ENCODE assay signal across 10 cellular contexts in the genomic region with DNA sequence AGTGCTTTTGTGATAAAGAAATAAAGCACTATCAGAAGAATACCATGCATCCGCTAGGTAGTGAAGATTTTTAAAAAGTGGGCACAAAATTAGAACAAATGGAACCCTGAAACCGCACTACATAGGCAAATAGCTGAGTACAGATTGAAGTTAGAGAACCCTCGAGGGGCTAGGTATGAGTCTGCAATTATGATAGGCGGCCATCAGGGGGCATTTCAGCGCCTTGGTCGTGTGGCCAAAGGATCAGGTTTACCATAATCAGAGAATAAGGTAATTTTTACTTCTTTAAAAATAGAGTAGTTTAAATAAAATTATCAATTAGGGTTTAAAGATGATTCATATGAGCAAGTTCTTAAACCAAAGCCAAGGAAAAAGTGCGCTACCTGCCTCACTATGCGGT.
DNase-seq lines count a peak whose midpoint lies in the region; ATAC-seq, FAIRE-seq and TF ChIP-seq lines count a peak whose summit lies in the region.
"Had no signal": no experiment of that assay in that cellular context is flagged by ENCODE, and none has a peak within 500 bp of the region (broad histone marks: within the 10 kb centered on the region; RNA-seq: fewer than 3 reads in every experiment).

No MANE protein-coding gene starts in this region.

- H4K91ac ChIP-seq in neuronal stem cell (ENCODE audit: low read depth, low read length, poor library complexity): no peak overlapping the region

- H3K79me1 ChIP-seq in neuronal stem cell (ENCODE audit: low read depth, low read length): no peaks in the 10 kb centered on the region

- no peaks in the 10 kb centered on the region for H3K4me1 ChIP-seq in kidney (ENCODE audit: control insufficient read depth in 1 of 2, insufficient read depth in 1 of 2, low read depth in 1 of 2, low read length in 2 of 2)
- H3K4me1 ChIP-seq in neuronal stem cell (ENCODE audit: control insufficient read depth in 2 of 2, insufficient read depth in 1 of 2, low read depth in 1 of 2, low read length in 2 of 2): no peaks in the 10 kb centered on the region

- H2AFZ ChIP-seq in neuronal stem cell (ENCODE audit: low read length): no peak overlapping the region

- no CpG with 5 or more reads among the region's 8 CpGs for WGBS in neuronal stem cell (ENCODE audit: extremely low coverage in 2 of 2, insufficient read length in 2 of 2, insufficient replicate concordance in 1 of 2), 2 donors

- no peak overlapping the region for H2BK120ac ChIP-seq in neuronal stem cell (ENCODE audit: low read depth, low read length)

- POLR2A ChIA-PET in WTC11 (lab: Charles Lee): no interaction called here

- H3K27ac ChIP-seq in kidney (ENCODE audit: low read depth in 2 of 2, low read length in 2 of 2) (no peak overlapping the region), neuronal stem cell (replicated peaks; ENCODE audit: low read length) (no peak overlapping the region)

- H3K9me3 Mint-ChIP-seq in WTC11: no peaks in the 10 kb centered on the region

- no peak overlapping the region for H3K4me3 Mint-ChIP-seq in WTC11

- H4K8ac ChIP-seq in neuronal stem cell (ENCODE audit: low read depth, low read length): no peak overlapping the region

- no peak overlapping the region for H3K18ac ChIP-seq in neuronal stem cell (ENCODE audit: low read length)

- no peak overlapping the region for H2AK5ac ChIP-seq in neuronal stem cell (ENCODE audit: low read depth, low read length)

- TF ChIP-seq CTCF in WTC11 (IDR thresholded peaks at IDR 0.05) (peak; percentile 59), kidney (IDR thresholded peaks at IDR 0.05; ENCODE audit: borderline replicate concordance, extremely low read depth, insufficient read depth) (peak; percentile 26)

- H3K27me3 Mint-ChIP-seq in WTC11 (ENCODE audit: low read depth): no peaks in the 10 kb centered on the region

- intact Hi-C loops in kidney (cut with DNase I): no loop called here

- no peak overlapping the region for H3K4me2 ChIP-seq in neuronal stem cell (ENCODE audit: insufficient read depth, low read length, poor library complexity, severe bottlenecking)

- H2BK5ac ChIP-seq in neuronal stem cell (ENCODE audit: low read length): no peak overlapping the region

- H3K36me3 Mint-ChIP-seq in WTC11: no peaks in the 10 kb centered on the region

- no peaks in the 10 kb centered on the region for H3K4me1 Mint-ChIP-seq in WTC11

- H3K4ac ChIP-seq in neuronal stem cell (ENCODE audit: low read length): no peak overlapping the region

- H3K27ac Mint-ChIP-seq in WTC11: no peak overlapping the region

- H3K4me3 ChIP-seq in kidney (ENCODE audit: low read length in 2 of 2) (no peak overlapping the region), neuronal stem cell (ENCODE audit: low read length in 2 of 2) (no peak overlapping the region)
- H3K4me3 ChIP-seq: heart left ventricle, tibial nerve had no signal

- H3K23ac ChIP-seq in neuronal stem cell (ENCODE audit: low read depth, low read length, poor library complexity): no peak overlapping the region

- no peak overlapping the region for H2BK12ac ChIP-seq in neuronal stem cell (ENCODE audit: low read length)

- H3K36me3 ChIP-seq in kidney (ENCODE audit: control insufficient read depth in 1 of 2, insufficient read depth in 2 of 2, low read length in 2 of 2): no peaks in the 10 kb centered on the region
- H3K36me3 ChIP-seq in neuronal stem cell (replicated peaks in 1 of 2; ENCODE audit: control insufficient read depth in 2 of 2, insufficient read depth in 2 of 2, low read length in 2 of 2): no peaks in the 10 kb centered on the region
- H3K36me3 ChIP-seq: heart left ventricle, tibial nerve had no signal

- H3K27me3 ChIP-seq in neuronal stem cell (ENCODE audit: control insufficient read depth in 3 of 3, insufficient read depth in 3 of 3, low read depth in 1 of 3, low read length in 3 of 3): peaks cover 0 to 5% (median 0%) of the 10 kb centered on the region in 3 experiments
- H3K27me3 ChIP-seq: heart left ventricle, tibial nerve had no signal

- H2BK15ac ChIP-seq in neuronal stem cell (ENCODE audit: low read length): no peak overlapping the region

- no peaks in the 10 kb centered on the region for H3K9me3 ChIP-seq in kidney (ENCODE audit: control insufficient read depth in 1 of 2, low read length in 2 of 2)
- H3K9me3 ChIP-seq in neuronal stem cell (replicated peaks in 1 of 2; ENCODE audit: control insufficient read depth in 2 of 2, insufficient read depth in 1 of 2, low read depth in 1 of 2, low read length in 2 of 2): no peaks in the 10 kb centered on the region
- H3K9me3 ChIP-seq: heart left ventricle, tibial nerve had no signal

- H3K14ac ChIP-seq in neuronal stem cell (ENCODE audit: low read length): no peak overlapping the region

- H3K9ac ChIP-seq in kidney (ENCODE audit: low read length in 2 of 2): no peak overlapping the region
- H3K9ac ChIP-seq in neuronal stem cell (ENCODE audit: low read depth, low read length, poor library complexity): no peak overlapping the region

- peak; percentile 2 to 10 for DNase-seq in AML-193 (lab: John Stamatoyannopoulos, UW)
- peak; percentile 7 for DNase-seq in GM19240 (ENCODE audit: insufficient read length, low spot score)
- DNase-seq in WTC11 (ENCODE audit: low spot score): peak; percentile 41
- no peak for DNase-seq in kidney
- DNase-seq in neuronal stem cell (ENCODE audit: low spot score): no peak
- DNase-seq in NCI-H1105 (lab: John Stamatoyannopoulos, UW): no peak
- DNase-seq: heart left ventricle had no signal

- peak; percentile 67; the same call in 1 of the 2 replicates for ATAC-seq in WTC11
- ATAC-seq in HG02938 (IDR thresholded peaks at IDR 0.05; ENCODE audit: unreplicated experiment): no peak
- ATAC-seq in GM21786 (IDR thresholded peaks at IDR 0.05; ENCODE audit: unreplicated experiment): no peak
- ATAC-seq: heart left ventricle had no signal

- CTCF ChIA-PET in WTC11 (lab: Charles Lee): interaction anchor here (0.8 to 4.3 kb wide), 10 partner anchors 9 to 609 kb away, joined by 3 to 32 read pairs (median 5); no protein-coding TSS in a partner anchor

- FAIRE-seq in kidney (lab: Jason Lieb, UNC): no peak

TF ChIP-seq in WTC11, 78 proteins besides CTCF, POLR2A, EP300 and RAD21 (continues in another document):
- no peak for TF ChIP-seq TCF7 (CRISPR knock-in tag; IDR thresholded peaks at IDR 0.05; ENCODE audit: low read depth)
- no peak for TF ChIP-seq SMAD4 (CRISPR knock-in tag; IDR thresholded peaks at IDR 0.05)
- TF ChIP-seq TEAD1 (CRISPR knock-in tag; IDR thresholded peaks at IDR 0.05): no peak
- TF ChIP-seq, protein P1, sequence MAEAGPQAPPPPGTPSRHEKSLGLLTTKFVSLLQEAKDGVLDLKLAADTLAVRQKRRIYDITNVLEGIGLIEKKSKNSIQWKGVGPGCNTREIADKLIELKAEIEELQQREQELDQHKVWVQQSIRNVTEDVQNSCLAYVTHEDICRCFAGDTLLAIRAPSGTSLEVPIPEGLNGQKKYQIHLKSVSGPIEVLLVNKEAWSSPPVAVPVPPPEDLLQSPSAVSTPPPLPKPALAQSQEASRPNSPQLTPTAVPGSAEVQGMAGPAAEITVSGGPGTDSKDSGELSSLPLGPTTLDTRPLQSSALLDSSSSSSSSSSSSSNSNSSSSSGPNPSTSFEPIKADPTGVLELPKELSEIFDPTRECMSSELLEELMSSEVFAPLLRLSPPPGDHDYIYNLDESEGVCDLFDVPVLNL (CRISPR knock-in tag; IDR thresholded peaks at IDR 0.05; ENCODE audit: borderline replicate concordance, low read depth): no peak
- TF ChIP-seq GRHL2 (CRISPR knock-in tag; IDR thresholded peaks at IDR 0.05; ENCODE audit: insufficient replicate concordance, severe bottlenecking): no peak
- no peak for TF ChIP-seq KAT7 (CRISPR knock-in tag; IDR thresholded peaks at IDR 0.05; ENCODE audit: borderline replicate concordance)
- TF ChIP-seq, protein P2, sequence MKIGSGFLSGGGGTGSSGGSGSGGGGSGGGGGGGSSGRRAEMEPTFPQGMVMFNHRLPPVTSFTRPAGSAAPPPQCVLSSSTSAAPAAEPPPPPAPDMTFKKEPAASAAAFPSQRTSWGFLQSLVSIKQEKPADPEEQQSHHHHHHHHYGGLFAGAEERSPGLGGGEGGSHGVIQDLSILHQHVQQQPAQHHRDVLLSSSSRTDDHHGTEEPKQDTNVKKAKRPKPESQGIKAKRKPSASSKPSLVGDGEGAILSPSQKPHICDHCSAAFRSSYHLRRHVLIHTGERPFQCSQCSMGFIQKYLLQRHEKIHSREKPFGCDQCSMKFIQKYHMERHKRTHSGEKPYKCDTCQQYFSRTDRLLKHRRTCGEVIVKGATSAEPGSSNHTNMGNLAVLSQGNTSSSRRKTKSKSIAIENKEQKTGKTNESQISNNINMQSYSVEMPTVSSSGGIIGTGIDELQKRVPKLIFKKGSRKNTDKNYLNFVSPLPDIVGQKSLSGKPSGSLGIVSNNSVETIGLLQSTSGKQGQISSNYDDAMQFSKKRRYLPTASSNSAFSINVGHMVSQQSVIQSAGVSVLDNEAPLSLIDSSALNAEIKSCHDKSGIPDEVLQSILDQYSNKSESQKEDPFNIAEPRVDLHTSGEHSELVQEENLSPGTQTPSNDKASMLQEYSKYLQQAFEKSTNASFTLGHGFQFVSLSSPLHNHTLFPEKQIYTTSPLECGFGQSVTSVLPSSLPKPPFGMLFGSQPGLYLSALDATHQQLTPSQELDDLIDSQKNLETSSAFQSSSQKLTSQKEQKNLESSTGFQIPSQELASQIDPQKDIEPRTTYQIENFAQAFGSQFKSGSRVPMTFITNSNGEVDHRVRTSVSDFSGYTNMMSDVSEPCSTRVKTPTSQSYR (CRISPR knock-in tag; IDR thresholded peaks at IDR 0.05): no peak
- TF ChIP-seq, protein P3, sequence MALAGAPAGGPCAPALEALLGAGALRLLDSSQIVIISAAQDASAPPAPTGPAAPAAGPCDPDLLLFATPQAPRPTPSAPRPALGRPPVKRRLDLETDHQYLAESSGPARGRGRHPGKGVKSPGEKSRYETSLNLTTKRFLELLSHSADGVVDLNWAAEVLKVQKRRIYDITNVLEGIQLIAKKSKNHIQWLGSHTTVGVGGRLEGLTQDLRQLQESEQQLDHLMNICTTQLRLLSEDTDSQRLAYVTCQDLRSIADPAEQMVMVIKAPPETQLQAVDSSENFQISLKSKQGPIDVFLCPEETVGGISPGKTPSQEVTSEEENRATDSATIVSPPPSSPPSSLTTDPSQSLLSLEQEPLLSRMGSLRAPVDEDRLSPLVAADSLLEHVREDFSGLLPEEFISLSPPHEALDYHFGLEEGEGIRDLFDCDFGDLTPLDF (CRISPR knock-in tag; IDR thresholded peaks at IDR 0.05): no peak
- TF ChIP-seq MYBL2 (CRISPR knock-in tag; IDR thresholded peaks at IDR 0.05): no peak
- no peak for TF ChIP-seq TP53 (CRISPR knock-in tag; IDR thresholded peaks at IDR 0.05)
- TF ChIP-seq SP1 (CRISPR knock-in tag; conservative IDR thresholded peaks at IDR 0.05): no peak
- TF ChIP-seq, protein P4, sequence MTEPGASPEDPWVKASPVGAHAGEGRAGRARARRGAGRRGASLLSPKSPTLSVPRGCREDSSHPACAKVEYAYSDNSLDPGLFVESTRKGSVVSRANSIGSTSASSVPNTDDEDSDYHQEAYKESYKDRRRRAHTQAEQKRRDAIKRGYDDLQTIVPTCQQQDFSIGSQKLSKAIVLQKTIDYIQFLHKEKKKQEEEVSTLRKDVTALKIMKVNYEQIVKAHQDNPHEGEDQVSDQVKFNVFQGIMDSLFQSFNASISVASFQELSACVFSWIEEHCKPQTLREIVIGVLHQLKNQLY (CRISPR knock-in tag; IDR thresholded peaks at IDR 0.05): no peak
- no peak for TF ChIP-seq ZNF423 (CRISPR knock-in tag; IDR thresholded peaks at IDR 0.05)

Comparison
In these comparisons a context has a peak if more than half of its experiments do, and no peak if none do; other contexts are left out.
1. DNase-seq: peak in AML-193 (2 of 2), GM19240 (single experiment) and WTC11 (single experiment); none in kidney (single experiment), neuronal stem cell (single experiment) and NCI-H1105 (single experiment).